Comparison of ENCODE assay signal across 1 cellular context in genomic region chr11:117098269-117099231, GRCh38.
TF ChIP-seq lines count a peak whose summit lies in the region.

TSS of gene SIK3 (minus strand) at chr11:117098428. CDS start at chr11:117098415, 13 bp downstream.

TF ChIP-seq in HepG2, 621 proteins besides CTCF, POLR2A, EP300 and RAD21 (continued from another document and continues in another):
- TF ChIP-seq, protein P1, sequence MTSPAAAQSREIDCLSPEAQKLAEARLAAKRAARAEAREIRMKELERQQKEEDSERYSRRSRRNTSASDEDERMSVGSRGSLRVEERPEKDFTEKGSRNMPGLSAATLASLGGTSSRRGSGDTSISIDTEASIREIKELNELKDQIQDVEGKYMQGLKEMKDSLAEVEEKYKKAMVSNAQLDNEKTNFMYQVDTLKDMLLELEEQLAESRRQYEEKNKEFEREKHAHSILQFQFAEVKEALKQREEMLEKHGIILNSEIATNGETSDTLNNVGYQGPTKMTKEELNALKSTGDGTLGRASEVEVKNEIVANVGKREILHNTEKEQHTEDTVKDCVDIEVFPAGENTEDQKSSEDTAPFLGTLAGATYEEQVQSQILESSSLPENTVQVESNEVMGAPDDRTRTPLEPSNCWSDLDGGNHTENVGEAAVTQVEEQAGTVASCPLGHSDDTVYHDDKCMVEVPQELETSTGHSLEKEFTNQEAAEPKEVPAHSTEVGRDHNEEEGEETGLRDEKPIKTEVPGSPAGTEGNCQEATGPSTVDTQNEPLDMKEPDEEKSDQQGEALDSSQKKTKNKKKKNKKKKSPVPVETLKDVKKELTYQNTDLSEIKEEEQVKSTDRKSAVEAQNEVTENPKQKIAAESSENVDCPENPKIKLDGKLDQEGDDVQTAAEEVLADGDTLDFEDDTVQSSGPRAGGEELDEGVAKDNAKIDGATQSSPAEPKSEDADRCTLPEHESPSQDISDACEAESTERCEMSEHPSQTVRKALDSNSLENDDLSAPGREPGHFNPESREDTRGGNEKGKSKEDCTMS (CRISPR knock-in tag; conservative IDR thresholded peaks at IDR 0.05): no peak
- TF ChIP-seq RFX1 (IDR thresholded peaks at IDR 0.05) (peak; percentile 95), TAF15 (IDR thresholded peaks at IDR 0.05; ENCODE audit: low read depth, low read length, poor library complexity, severe bottlenecking) (no peak), HOXA3 (CRISPR knock-in tag; IDR thresholded peaks at IDR 0.05) (peak; percentile 65; the same call in 1 of the 2 replicates), MAX (IDR thresholded peaks at IDR 0.05) (peak; percentile 84), ZNF235 (CRISPR knock-in tag; IDR thresholded peaks at IDR 0.05; ENCODE audit: borderline replicate concordance) (no peak), GFI1 (CRISPR knock-in tag; IDR thresholded peaks at IDR 0.05; ENCODE audit: borderline replicate concordance) (peak; percentile 49; the same call in 1 of the 2 replicates), LCORL (IDR thresholded peaks at IDR 0.05) (no peak), LCORL (CRISPR knock-in tag; IDR thresholded peaks at IDR 0.05) (peak; percentile 58; the same call in 1 of the 2 replicates), ZNF839 (CRISPR knock-in tag; IDR thresholded peaks at IDR 0.05; ENCODE audit: borderline replicate concordance) (no peak), ZBTB2 (CRISPR knock-in tag; IDR thresholded peaks at IDR 0.05; ENCODE audit: low read depth) (no peak), USF2 (IDR thresholded peaks at IDR 0.05; ENCODE audit: low read depth, low read length) (peak; percentile 92), USF2 (CRISPR knock-in tag; IDR thresholded peaks at IDR 0.05; ENCODE audit: borderline replicate concordance) (peak; percentile 92; the same call in 1 of the 2 replicates), MIER2 (CRISPR knock-in tag; IDR thresholded peaks at IDR 0.05) (no peak), MTF2 (CRISPR knock-in tag; IDR thresholded peaks at IDR 0.05; ENCODE audit: borderline replicate concordance) (0 out of 2 replicates have a peak, but pooled peaks have one; percentile 45), ZSCAN29 (CRISPR knock-in tag; conservative IDR thresholded peaks at IDR 0.05) (no peak), SIN3A (IDR thresholded peaks at IDR 0.05; ENCODE audit: borderline replicate concordance, low read depth, low read length) (peak; percentile 92), STAG1 (CRISPR knock-in tag; IDR thresholded peaks at IDR 0.05) (peak; percentile 64), ZNF180 (CRISPR knock-in tag; IDR thresholded peaks at IDR 0.05; ENCODE audit: borderline replicate concordance, low read depth) (no peak), KLF15 (CRISPR knock-in tag; IDR thresholded peaks at IDR 0.05; ENCODE audit: borderline replicate concordance) (no peak), SP1 (IDR thresholded peaks at IDR 0.05) (no peak), SP1 (CRISPR knock-in tag; IDR thresholded peaks at IDR 0.05) (no peak), TFDP1 (CRISPR knock-in tag; IDR thresholded peaks at IDR 0.05; ENCODE audit: borderline replicate concordance) (peak; percentile 30; the same call in 1 of the 2 replicates), MAFG (CRISPR knock-in tag; IDR thresholded peaks at IDR 0.05) (no peak), RNF2 (conservative IDR thresholded peaks at IDR 0.05; ENCODE audit: low read depth) (0 out of 2 replicates have a peak, but pooled peaks have one; percentile 50), NAIF1 (CRISPR knock-in tag; IDR thresholded peaks at IDR 0.05; ENCODE audit: borderline replicate concordance) (peak; percentile 35; the same call in 1 of the 2 replicates), ZNF724P (CRISPR knock-in tag; IDR thresholded peaks at IDR 0.05; ENCODE audit: borderline replicate concordance) (no peak), ZNF639 (CRISPR knock-in tag; conservative IDR thresholded peaks at IDR 0.05) (no peak), ZNF414 (CRISPR knock-in tag; IDR thresholded peaks at IDR 0.05) (peak; percentile 72; the same call in 1 of the 2 replicates), HNF4G (IDR thresholded peaks at IDR 0.05; ENCODE audit: borderline replicate concordance, low read depth, low read length) (no peak), HNF4G (CRISPR knock-in tag; IDR thresholded peaks at IDR 0.05; ENCODE audit: borderline replicate concordance, low read depth) (0 out of 2 replicates have a peak, but pooled peaks have one; percentile 24), HDAC2 (CRISPR knock-in tag; IDR thresholded peaks at IDR 0.05) (peak; percentile 30; the same call in 1 of the 2 replicates), PHF5A (CRISPR knock-in tag; IDR thresholded peaks at IDR 0.05; ENCODE audit: low read depth, unreplicated experiment) (no peak), IKZF1 (IDR thresholded peaks at IDR 0.05) (no peak)
- TF ChIP-seq, protein P2, sequence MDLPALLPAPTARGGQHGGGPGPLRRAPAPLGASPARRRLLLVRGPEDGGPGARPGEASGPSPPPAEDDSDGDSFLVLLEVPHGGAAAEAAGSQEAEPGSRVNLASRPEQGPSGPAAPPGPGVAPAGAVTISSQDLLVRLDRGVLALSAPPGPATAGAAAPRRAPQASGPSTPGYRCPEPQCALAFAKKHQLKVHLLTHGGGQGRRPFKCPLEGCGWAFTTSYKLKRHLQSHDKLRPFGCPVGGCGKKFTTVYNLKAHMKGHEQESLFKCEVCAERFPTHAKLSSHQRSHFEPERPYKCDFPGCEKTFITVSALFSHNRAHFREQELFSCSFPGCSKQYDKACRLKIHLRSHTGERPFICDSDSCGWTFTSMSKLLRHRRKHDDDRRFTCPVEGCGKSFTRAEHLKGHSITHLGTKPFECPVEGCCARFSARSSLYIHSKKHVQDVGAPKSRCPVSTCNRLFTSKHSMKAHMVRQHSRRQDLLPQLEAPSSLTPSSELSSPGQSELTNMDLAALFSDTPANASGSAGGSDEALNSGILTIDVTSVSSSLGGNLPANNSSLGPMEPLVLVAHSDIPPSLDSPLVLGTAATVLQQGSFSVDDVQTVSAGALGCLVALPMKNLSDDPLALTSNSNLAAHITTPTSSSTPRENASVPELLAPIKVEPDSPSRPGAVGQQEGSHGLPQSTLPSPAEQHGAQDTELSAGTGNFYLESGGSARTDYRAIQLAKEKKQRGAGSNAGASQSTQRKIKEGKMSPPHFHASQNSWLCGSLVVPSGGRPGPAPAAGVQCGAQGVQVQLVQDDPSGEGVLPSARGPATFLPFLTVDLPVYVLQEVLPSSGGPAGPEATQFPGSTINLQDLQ (CRISPR knock-in tag; IDR thresholded peaks at IDR 0.05): 0 out of 2 replicates have a peak, but pooled peaks have one; percentile 38
- TF ChIP-seq, protein P3, sequence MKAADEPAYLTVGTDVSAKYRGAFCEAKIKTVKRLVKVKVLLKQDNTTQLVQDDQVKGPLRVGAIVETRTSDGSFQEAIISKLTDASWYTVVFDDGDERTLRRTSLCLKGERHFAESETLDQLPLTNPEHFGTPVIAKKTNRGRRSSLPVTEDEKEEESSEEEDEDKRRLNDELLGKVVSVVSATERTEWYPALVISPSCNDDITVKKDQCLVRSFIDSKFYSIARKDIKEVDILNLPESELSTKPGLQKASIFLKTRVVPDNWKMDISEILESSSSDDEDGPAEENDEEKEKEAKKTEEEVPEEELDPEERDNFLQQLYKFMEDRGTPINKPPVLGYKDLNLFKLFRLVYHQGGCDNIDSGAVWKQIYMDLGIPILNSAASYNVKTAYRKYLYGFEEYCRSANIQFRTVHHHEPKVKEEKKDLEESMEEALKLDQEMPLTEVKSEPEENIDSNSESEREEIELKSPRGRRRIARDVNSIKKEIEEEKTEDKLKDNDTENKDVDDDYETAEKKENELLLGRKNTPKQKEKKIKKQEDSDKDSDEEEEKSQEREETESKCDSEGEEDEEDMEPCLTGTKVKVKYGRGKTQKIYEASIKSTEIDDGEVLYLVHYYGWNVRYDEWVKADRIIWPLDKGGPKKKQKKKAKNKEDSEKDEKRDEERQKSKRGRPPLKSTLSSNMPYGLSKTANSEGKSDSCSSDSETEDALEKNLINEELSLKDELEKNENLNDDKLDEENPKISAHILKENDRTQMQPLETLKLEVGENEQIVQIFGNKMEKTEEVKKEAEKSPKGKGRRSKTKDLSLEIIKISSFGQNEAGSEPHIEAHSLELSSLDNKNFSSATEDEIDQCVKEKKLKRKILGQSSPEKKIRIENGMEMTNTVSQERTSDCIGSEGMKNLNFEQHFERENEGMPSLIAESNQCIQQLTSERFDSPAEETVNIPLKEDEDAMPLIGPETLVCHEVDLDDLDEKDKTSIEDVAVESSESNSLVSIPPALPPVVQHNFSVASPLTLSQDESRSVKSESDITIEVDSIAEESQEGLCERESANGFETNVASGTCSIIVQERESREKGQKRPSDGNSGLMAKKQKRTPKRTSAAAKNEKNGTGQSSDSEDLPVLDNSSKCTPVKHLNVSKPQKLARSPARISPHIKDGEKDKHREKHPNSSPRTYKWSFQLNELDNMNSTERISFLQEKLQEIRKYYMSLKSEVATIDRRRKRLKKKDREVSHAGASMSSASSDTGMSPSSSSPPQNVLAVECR (CRISPR knock-in tag; IDR thresholded peaks at IDR 0.05; ENCODE audit: borderline replicate concordance): peak; percentile 96
- TF ChIP-seq, protein P4, sequence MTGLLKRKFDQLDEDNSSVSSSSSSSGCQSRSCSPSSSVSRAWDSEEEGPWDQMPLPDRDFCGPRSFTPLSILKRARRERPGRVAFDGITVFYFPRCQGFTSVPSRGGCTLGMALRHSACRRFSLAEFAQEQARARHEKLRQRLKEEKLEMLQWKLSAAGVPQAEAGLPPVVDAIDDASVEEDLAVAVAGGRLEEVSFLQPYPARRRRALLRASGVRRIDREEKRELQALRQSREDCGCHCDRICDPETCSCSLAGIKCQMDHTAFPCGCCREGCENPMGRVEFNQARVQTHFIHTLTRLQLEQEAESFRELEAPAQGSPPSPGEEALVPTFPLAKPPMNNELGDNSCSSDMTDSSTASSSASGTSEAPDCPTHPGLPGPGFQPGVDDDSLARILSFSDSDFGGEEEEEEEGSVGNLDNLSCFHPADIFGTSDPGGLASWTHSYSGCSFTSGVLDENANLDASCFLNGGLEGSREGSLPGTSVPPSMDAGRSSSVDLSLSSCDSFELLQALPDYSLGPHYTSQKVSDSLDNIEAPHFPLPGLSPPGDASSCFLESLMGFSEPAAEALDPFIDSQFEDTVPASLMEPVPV (CRISPR knock-in tag; IDR thresholded peaks at IDR 0.05): peak; percentile 51; the same call in 1 of the 2 replicates
- TF ChIP-seq, protein P5, sequence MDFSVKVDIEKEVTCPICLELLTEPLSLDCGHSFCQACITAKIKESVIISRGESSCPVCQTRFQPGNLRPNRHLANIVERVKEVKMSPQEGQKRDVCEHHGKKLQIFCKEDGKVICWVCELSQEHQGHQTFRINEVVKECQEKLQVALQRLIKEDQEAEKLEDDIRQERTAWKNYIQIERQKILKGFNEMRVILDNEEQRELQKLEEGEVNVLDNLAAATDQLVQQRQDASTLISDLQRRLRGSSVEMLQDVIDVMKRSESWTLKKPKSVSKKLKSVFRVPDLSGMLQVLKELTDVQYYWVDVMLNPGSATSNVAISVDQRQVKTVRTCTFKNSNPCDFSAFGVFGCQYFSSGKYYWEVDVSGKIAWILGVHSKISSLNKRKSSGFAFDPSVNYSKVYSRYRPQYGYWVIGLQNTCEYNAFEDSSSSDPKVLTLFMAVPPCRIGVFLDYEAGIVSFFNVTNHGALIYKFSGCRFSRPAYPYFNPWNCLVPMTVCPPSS (IDR thresholded peaks at IDR 0.05): no peak
